In the genomic region with DNA sequence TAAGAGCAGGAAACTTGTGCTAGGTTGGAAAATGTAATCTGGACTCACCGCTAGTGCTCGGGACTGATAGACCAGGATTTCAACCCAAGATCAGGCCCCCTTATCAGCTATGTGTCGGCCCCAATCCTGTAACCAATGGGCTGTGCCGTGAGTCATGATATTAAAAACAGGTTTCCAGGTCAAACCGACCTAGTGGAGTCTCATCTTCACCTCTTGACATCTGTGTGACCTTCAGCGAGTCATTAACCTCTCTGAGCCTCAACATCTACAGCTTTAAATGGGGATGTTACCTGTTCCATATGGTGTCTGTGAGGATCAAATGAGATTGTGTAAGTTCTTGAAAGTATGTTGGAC, we compare ENCODE assay signal across 8 cellular contexts. TPM values are rescaled to one million over a fixed set of nuclear protein-coding genes. Genes with fewer than 3 reads are reported as not detected.
A peak's percentile ranks its signal among the peaks of the same experiment; 100 is the strongest.
DNase-seq lines count a peak whose midpoint lies in the region; ATAC-seq and TF ChIP-seq lines count a peak whose summit lies in the region.

No MANE protein-coding gene starts in this region.

- H3K27ac ChIP-seq in SJCRH30 (peak overlapping the region; percentile 64), esophagus squamous epithelium (peak overlapping the region; percentile 76 to 93 (median 90)), parathyroid adenoma (peak overlapping the region; percentile 67)

- intact Hi-C loops in esophagus squamous epithelium (cut with DNase I) = loop anchor here (5.0 to 10.0 kb wide), 2 partner anchors 77 to 126 kb away; a partner anchor contains a TSS

- no peaks in the 10 kb centered on the region for H3K27me3 ChIP-seq in SJCRH30
- H3K27me3 ChIP-seq in esophagus squamous epithelium = no peaks in the 10 kb centered on the region
- H3K27me3 ChIP-seq in parathyroid adenoma (ENCODE audit: control insufficient read depth, insufficient read depth, low read length) = no peaks in the 10 kb centered on the region

- H3K9me3 ChIP-seq in SJCRH30 (replicated peaks) = no peaks in the 10 kb centered on the region
- no peaks in the 10 kb centered on the region for H3K9me3 ChIP-seq in esophagus squamous epithelium
- H3K9me3 ChIP-seq in parathyroid adenoma (ENCODE audit: control insufficient read depth, low read length) = no peaks in the 10 kb centered on the region

- H2AFZ ChIP-seq in parathyroid adenoma = peak overlapping the region; percentile 98

- H3K4me2 ChIP-seq in parathyroid adenoma (ENCODE audit: low read length) = peak overlapping the region; percentile 91

- H3K9ac ChIP-seq in parathyroid adenoma = peak overlapping the region; percentile 77

- no peak for TF ChIP-seq POLR2A in esophagus squamous epithelium (IDR thresholded peaks at IDR 0.05)

- DNase-seq in AG20443 (ENCODE audit: low spot score) (peak; percentile 29), SJCRH30 (no peak), esophagus squamous epithelium (lab: John Stamatoyannopoulos, UW) (no peak), SKM-1 (lab: John Stamatoyannopoulos, UW; ENCODE audit: unreplicated experiment) (no peak), ACHN (no peak)

- H3K36me3 ChIP-seq in SJCRH30 = peaks cover 25% of the 10 kb centered on the region
- peaks cover 14 to 33% (median 14%) of the 10 kb centered on the region in 3 donors for H3K36me3 ChIP-seq in esophagus squamous epithelium
- no peaks in the 10 kb centered on the region for H3K36me3 ChIP-seq in parathyroid adenoma (ENCODE audit: control insufficient read depth, insufficient read depth, low read length)

- peak; percentile 7 for ATAC-seq in GM21390 (IDR thresholded peaks at IDR 0.05; ENCODE audit: unreplicated experiment)
- no peak for ATAC-seq in GM21717 (IDR thresholded peaks at IDR 0.05; ENCODE audit: unreplicated experiment)

- no peak for TF ChIP-seq CTCF in esophagus squamous epithelium (IDR thresholded peaks at IDR 0.05)
- TF ChIP-seq CTCF in parathyroid adenoma (IDR thresholded peaks at IDR 0.05) = no peak

- H3K79me2 ChIP-seq in parathyroid adenoma = peaks cover 19% of the 10 kb centered on the region

- H3K4me3 ChIP-seq in SJCRH30 (peak overlapping the region; percentile 91), esophagus squamous epithelium (peak overlapping the region; percentile 64 to 99 (median 80)), parathyroid adenoma (ENCODE audit: low read depth, low read length) (peak overlapping the region; percentile 92)

- in situ Hi-C loops in ACHN (cut with HindIII; ENCODE audit: low pct_ligation_motif_present, low pct_unique_long_range_greater_than_20kb, low sequenced_read_pairs) = no loop called here

- 2 to 10% methylated on average over 2 to 6 of the region's 6 CpGs for WGBS in esophagus squamous epithelium, 2 donors

- H3K4me1 ChIP-seq in SJCRH30 (peaks cover 6% of the 10 kb centered on the region), esophagus squamous epithelium (peaks cover 19 to 46% (median 24%) of the 10 kb centered on the region in 3 donors), parathyroid adenoma (peaks cover 6% of the 10 kb centered on the region)

RNA-seq across cellular contexts. Expression of a gene that starts 0.5 kb away (rescaled TPM):
- total RNA-seq in SJCRH30 (2014; rRNA removed; shearing (Covaris generic)) = 31.1 and 40.3 TPM in 2 replicates
- total RNA-seq in esophagus squamous epithelium = 10 to 100 TPM; 36.3 to 54.3 (median 41.4) TPM

RNA-seq across cellular contexts. Expression of a gene that starts 0.7 kb away (rescaled TPM):
- total RNA-seq in SJCRH30 (2014; rRNA removed; shearing (Covaris generic)) = 4.1 and 5.1 TPM in 2 replicates
- total RNA-seq in esophagus squamous epithelium = 1 to 10 TPM; 3.6 to 9.7 (median 8.6) TPM
